1 cellular context compared by ENCODE assay signal in the genomic region with DNA sequence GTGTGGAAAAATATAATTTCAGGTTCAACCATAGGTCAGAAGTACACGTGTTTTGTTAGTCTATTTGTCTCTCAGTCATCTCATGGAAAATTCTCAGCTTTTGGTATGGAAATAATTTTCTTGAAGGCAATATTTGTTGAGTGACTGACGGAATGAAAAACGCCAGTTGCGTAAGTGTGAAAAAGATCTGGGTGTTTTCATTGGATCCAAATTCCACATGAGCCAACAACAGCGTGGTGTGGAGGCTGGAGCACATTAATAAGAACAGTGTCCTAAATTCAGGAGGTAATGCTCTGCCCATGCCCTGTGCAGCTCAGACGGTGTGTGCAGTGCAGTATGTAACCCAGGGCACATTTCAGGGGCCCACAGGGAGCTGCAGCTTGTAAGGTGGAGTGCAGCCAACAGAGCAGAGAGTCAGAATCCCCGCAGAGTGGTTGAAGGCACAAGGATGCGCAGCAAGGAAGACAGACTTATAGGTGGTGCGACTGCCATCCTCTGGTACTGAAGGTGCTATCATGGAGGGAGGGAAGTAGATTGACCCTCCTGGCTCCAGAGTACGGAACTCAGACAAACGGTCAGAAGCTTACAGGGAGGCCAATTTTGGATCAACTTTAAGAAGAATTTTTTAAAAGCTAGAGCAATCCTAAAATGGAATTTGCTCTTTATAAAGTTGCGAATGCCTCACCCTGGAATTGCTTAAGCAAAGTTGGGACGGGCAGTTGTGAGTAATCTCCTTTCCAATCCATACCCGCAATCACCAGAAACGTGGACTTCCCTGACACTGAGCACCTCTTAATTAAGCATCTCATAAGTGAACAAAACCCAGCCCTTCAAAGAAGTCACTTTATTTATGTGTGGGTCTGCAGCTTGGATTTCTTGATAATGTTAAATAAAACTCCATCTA.
A peak's percentile ranks its signal among the peaks of the same experiment; 100 is the strongest.
TF ChIP-seq lines count a peak whose summit lies in the region.

No MANE protein-coding gene starts in this region.

TF ChIP-seq in HepG2, 621 proteins besides CTCF, POLR2A, EP300 and RAD21 (continued from another document):
- peak; percentile 51; the same call in 1 of the 2 replicates for TF ChIP-seq CEBPB (IDR thresholded peaks at IDR 0.05; ENCODE audit: borderline replicate concordance, low read depth, low read length)
- no peak for TF ChIP-seq ZNF782 (CRISPR knock-in tag; IDR thresholded peaks at IDR 0.05; ENCODE audit: borderline replicate concordance)
TF ChIP-seq in HepG2: peak in this region for 1.
